In genomic region chr2:216574046-216574445, GRCh38 we compare ENCODE assay signal across 16 cellular contexts. TPM values are rescaled to one million over a fixed set of nuclear protein-coding genes. Genes with fewer than 3 reads are reported as not detected.
DNase-seq lines count a peak whose midpoint lies in the region; ATAC-seq and TF ChIP-seq lines count a peak whose summit lies in the region.
"Had no signal": no experiment of that assay in that cellular context is flagged by ENCODE, and none has a peak within 500 bp of the region (broad histone marks: within the 10 kb centered on the region; RNA-seq: fewer than 3 reads in every experiment).

No MANE protein-coding gene starts in this region.

- TF ChIP-seq CTCF in NB4 (IDR thresholded peaks at IDR 0.05; ENCODE audit: low read depth, low read length) (no peak), fibroblast of mammary gland (conservative IDR thresholded peaks at IDR 0.05; ENCODE audit: control insufficient read depth, insufficient read depth, low read depth, low read length) (no peak), lower lobe of right lung (IDR thresholded peaks at IDR 0.05) (no peak)

- no peak for TF ChIP-seq POLR2A in NB4 (IDR thresholded peaks at IDR 0.05; ENCODE audit: extremely low read depth, insufficient read length)

- no peaks in the 10 kb centered on the region for H3K9me3 ChIP-seq in lower lobe of right lung

- peak overlapping the region; percentile 60 for H3K27ac ChIP-seq in lower lobe of right lung

- H3K4me1 ChIP-seq in lower lobe of right lung, result peaks cover 17% of the 10 kb centered on the region

- no peak for ATAC-seq in lower lobe of right lung
- ATAC-seq in HG02610 (IDR thresholded peaks at IDR 0.05; ENCODE audit: unreplicated experiment), result no peak
- ATAC-seq in HG03175 (IDR thresholded peaks at IDR 0.05; ENCODE audit: unreplicated experiment), result no peak
- ATAC-seq: T-helper 17 cell had no signal

- no peaks in the 10 kb centered on the region for H3K36me3 ChIP-seq in lower lobe of right lung

- intact Hi-C loops in lower lobe of right lung (cut with DNase I), result no loop called here

- no peaks in the 10 kb centered on the region for H3K27me3 ChIP-seq in lower lobe of right lung (ENCODE audit: low read depth)

- DNase-seq in AG08395 (ENCODE audit: low spot score), result peak; percentile 79
- peak; percentile 82 for DNase-seq in NB4 (ENCODE audit: low read depth)
- DNase-seq in fibroblast of mammary gland (ENCODE audit: low read depth), result peak; percentile 95
- no peak for DNase-seq in lower lobe of right lung
- DNase-seq in NCI-H2227 (lab: John Stamatoyannopoulos, UW; ENCODE audit: unreplicated experiment), result no peak
- DNase-seq in activated gamma-delta T cell treated with Interleukin-2 at 50 U/mL for 16 hours, result no peak
- DNase-seq: ACHN; activated CD4-positive, CD25-positive, alpha-beta regulatory T cell treated with anti-CD3 and anti-CD28 coated beads, Interleukin-2, amount 50 U/mL, for 72 hours; H9; kidney glomerular epithelial cell; MV-4-11; NCI-H2227 treated with DMSO at 0.1 percent for 48 hours; stimulated activated naive CD4-positive, alpha-beta T cell treated with Interleukin-2 at 50 U/mL for 16 hours; T-helper 17 cell had no signal

- H3K4me3 ChIP-seq in NB4 (ENCODE audit: low read depth, low read length) (no peak overlapping the region), fibroblast of mammary gland (ENCODE audit: control insufficient read depth, low read depth, low read length) (no peak overlapping the region), lower lobe of right lung (no peak overlapping the region)

RNA-seq across cellular contexts. Expression of gene IGFBP2, which starts 59.2 kb away (rescaled TPM):
- total RNA-seq in lower lobe of right lung, result 37.7 TPM

Comparison
In these comparisons a context has a peak if more than half of its experiments do, and no peak if none do; other contexts are left out.
1. DNase-seq: peak in AG08395 (single experiment), NB4 (single experiment) and fibroblast of mammary gland (single experiment); none in lower lobe of right lung (single experiment), NCI-H2227 (single experiment) and activated gamma-delta T cell treated with Interleukin-2 at 50 U/mL for 16 hours (single experiment).